Comparison of ENCODE assay signal across 10 cellular contexts in genomic region chr1:8571200-8571984, GRCh38.
A peak's percentile ranks its signal among the peaks of the same experiment; 100 is the strongest.
DNase-seq lines count a peak whose midpoint lies in the region; ATAC-seq, FAIRE-seq and TF ChIP-seq lines count a peak whose summit lies in the region.
"Had no signal": no experiment of that assay in that cellular context is flagged by ENCODE, and none has a peak within 500 bp of the region (broad histone marks: within the 10 kb centered on the region; RNA-seq: fewer than 3 reads in every experiment).

No MANE protein-coding gene starts in this region.

- POLR2A ChIA-PET in CD8-positive, alpha-beta memory T cell (lab: Charles Lee): no interaction called here

- H3K27me3 ChIP-seq in ascending aorta: no peaks in the 10 kb centered on the region
- no peaks in the 10 kb centered on the region for H3K27me3 ChIP-seq in upper lobe of right lung
- H3K27me3 ChIP-seq in CD8-positive, alpha-beta memory T cell (ENCODE audit: insufficient read depth, low read length, poor library complexity, severe bottlenecking): no peaks in the 10 kb centered on the region

- H3K27ac Mint-ChIP-seq in CD8-positive, alpha-beta memory T cell: no peak overlapping the region
- H3K27ac Mint-ChIP-seq in activated naive CD4-positive, alpha-beta T cell treated with anti-CD3 and anti-CD28 coated beads, Interleukin-2, amount 10 ng/mL, durations not matched to agents 7 days and 5 days: no peak overlapping the region
- H3K27ac Mint-ChIP-seq: CD4-positive, CD25-positive, alpha-beta regulatory T cell had no signal

- H3K4me1 ChIP-seq in ascending aorta: peaks cover 0 to 7% of the 10 kb centered on the region in 2 donors
- peaks cover 0 to 17% of the 10 kb centered on the region in 2 donors for H3K4me1 ChIP-seq in kidney (ENCODE audit: control insufficient read depth in 1 of 2, insufficient read depth in 1 of 2, low read depth in 1 of 2, low read length in 2 of 2)
- peaks cover 31% of the 10 kb centered on the region for H3K4me1 ChIP-seq in upper lobe of right lung
- no peaks in the 10 kb centered on the region for H3K4me1 ChIP-seq in CD8-positive, alpha-beta memory T cell (ENCODE audit: insufficient read depth, low read length)

- H3K36me3 ChIP-seq in ascending aorta: no peaks in the 10 kb centered on the region
- H3K36me3 ChIP-seq in kidney (ENCODE audit: control insufficient read depth in 1 of 2, insufficient read depth in 2 of 2, low read length in 2 of 2): no peaks in the 10 kb centered on the region
- no peaks in the 10 kb centered on the region for H3K36me3 ChIP-seq in upper lobe of right lung
- H3K36me3 ChIP-seq in CD8-positive, alpha-beta memory T cell (ENCODE audit: insufficient read depth, low read length): no peaks in the 10 kb centered on the region

- no peaks in the 10 kb centered on the region for H3K9me3 Mint-ChIP-seq in CD8-positive, alpha-beta memory T cell
- H3K9me3 Mint-ChIP-seq in activated naive CD4-positive, alpha-beta T cell treated with anti-CD3 and anti-CD28 coated beads, Interleukin-2, amount 10 ng/mL, durations not matched to agents 7 days and 5 days: no peaks in the 10 kb centered on the region
- H3K9me3 Mint-ChIP-seq: CD4-positive, CD25-positive, alpha-beta regulatory T cell had no signal

- H3K4me3 Mint-ChIP-seq in CD8-positive, alpha-beta memory T cell: no peak overlapping the region
- H3K4me3 Mint-ChIP-seq in activated naive CD4-positive, alpha-beta T cell treated with anti-CD3 and anti-CD28 coated beads, Interleukin-2, amount 10 ng/mL, durations not matched to agents 7 days and 5 days: no peak overlapping the region
- H3K4me3 Mint-ChIP-seq: CD4-positive, CD25-positive, alpha-beta regulatory T cell had no signal

- no peaks in the 10 kb centered on the region for H3K9me3 ChIP-seq in ascending aorta
- no peaks in the 10 kb centered on the region for H3K9me3 ChIP-seq in kidney (ENCODE audit: control insufficient read depth in 1 of 2, low read length in 2 of 2)
- no peaks in the 10 kb centered on the region for H3K9me3 ChIP-seq in upper lobe of right lung
- no peaks in the 10 kb centered on the region for H3K9me3 ChIP-seq in CD8-positive, alpha-beta memory T cell (ENCODE audit: low read length)

- ATAC-seq in upper lobe of right lung: peak; percentile 62

- peak; percentile 36 for DNase-seq in NCI-H748 (lab: John Stamatoyannopoulos, UW; ENCODE audit: unreplicated experiment)
- no peak for DNase-seq in NCI-H748 treated with DMSO at 0.1 percent for 48 hours (lab: John Stamatoyannopoulos, UW)
- no peak for DNase-seq in ascending aorta (ENCODE audit: low spot score in 2 of 2)
- DNase-seq in kidney: no peak
- no peak for DNase-seq in upper lobe of right lung
- DNase-seq in CD8-positive, alpha-beta memory T cell: no peak
- DNase-seq in hippocampal formation (lab: John Stamatoyannopoulos, UW): no peak
- no peak for DNase-seq in activated naive CD4-positive, alpha-beta T cell treated with anti-CD3 and anti-CD28 coated beads, Interleukin-2, amount 10 ng/mL, durations not matched to agents 7 days and 5 days
- DNase-seq: CD4-positive, CD25-positive, alpha-beta regulatory T cell; stimulated activated CD4-positive, alpha-beta T cell treated with anti-CD3 and anti-CD28 coated beads, Interleukin-2, amount 100 ng/mL, for 24 hours had no signal

- CTCF ChIA-PET in CD8-positive, alpha-beta memory T cell (lab: Charles Lee): interaction anchor here (2.9 kb wide), 1 partner anchor 278 kb away, joined by 12 read pairs; no protein-coding TSS in a partner anchor
- CTCF ChIA-PET in activated naive CD4-positive, alpha-beta T cell treated with anti-CD3 and anti-CD28 coated beads, Interleukin-2, amount 10 ng/mL, durations not matched to agents 7 days and 5 days (lab: Charles Lee): interaction anchor here (0.8 to 2.9 kb wide), 4 partner anchors 10 to 155 kb away, joined by 4 to 11 read pairs (median 7); no protein-coding TSS in a partner anchor

- peak; percentile 58 for FAIRE-seq in kidney (lab: Jason Lieb, UNC)

- peak overlapping the region in 1 of 2 donors; percentile 29 for H3K9ac ChIP-seq in kidney (ENCODE audit: low read length in 2 of 2)

- peaks cover 0 to 2% (median 0%) of the 10 kb centered on the region in 3 donors for H3K36me3 Mint-ChIP-seq in CD8-positive, alpha-beta memory T cell
- H3K36me3 Mint-ChIP-seq in activated naive CD4-positive, alpha-beta T cell treated with anti-CD3 and anti-CD28 coated beads, Interleukin-2, amount 10 ng/mL, durations not matched to agents 7 days and 5 days: peaks cover 2% of the 10 kb centered on the region

- H3K27ac ChIP-seq in ascending aorta: peak overlapping the region; percentile 45 to 59
- H3K27ac ChIP-seq in kidney (ENCODE audit: low read depth in 2 of 2, low read length in 2 of 2): no peak overlapping the region
- H3K27ac ChIP-seq in upper lobe of right lung: peak overlapping the region; percentile 52
- no peak overlapping the region for H3K27ac ChIP-seq in CD8-positive, alpha-beta memory T cell (ENCODE audit: low read depth, low read length)

- peak; percentile 50 to 64 (median 56) for TF ChIP-seq CTCF in ascending aorta (IDR thresholded peaks at IDR 0.05)
- TF ChIP-seq CTCF in kidney (IDR thresholded peaks at IDR 0.05; ENCODE audit: borderline replicate concordance, extremely low read depth, insufficient read depth): peak; percentile 31
- TF ChIP-seq CTCF in upper lobe of right lung (IDR thresholded peaks at IDR 0.05): peak; percentile 52

- intact Hi-C loops in ascending aorta (cut with DNase I) (loop anchor here (10.0 kb wide), 1 partner anchor 587 kb away; no protein-coding TSS in a partner anchor), kidney (cut with DNase I) (no loop called here), upper lobe of right lung (cut with DNase I) (no loop called here)

- H3K4me3 ChIP-seq in ascending aorta (peak overlapping the region in 1 of 2 donors; percentile 30), kidney (ENCODE audit: low read length in 2 of 2) (no peak overlapping the region), upper lobe of right lung (no peak overlapping the region)
- H3K4me3 ChIP-seq in CD8-positive, alpha-beta memory T cell (ENCODE audit: low read length): no peak overlapping the region

- peaks cover 0 to 2% (median 0%) of the 10 kb centered on the region in 3 donors for H3K4me1 Mint-ChIP-seq in CD8-positive, alpha-beta memory T cell
- H3K4me1 Mint-ChIP-seq in activated naive CD4-positive, alpha-beta T cell treated with anti-CD3 and anti-CD28 coated beads, Interleukin-2, amount 10 ng/mL, durations not matched to agents 7 days and 5 days: peaks cover 7% of the 10 kb centered on the region

- H3K27me3 Mint-ChIP-seq in CD8-positive, alpha-beta memory T cell: no peaks in the 10 kb centered on the region
- H3K27me3 Mint-ChIP-seq in activated naive CD4-positive, alpha-beta T cell treated with anti-CD3 and anti-CD28 coated beads, Interleukin-2, amount 10 ng/mL, durations not matched to agents 7 days and 5 days: no peaks in the 10 kb centered on the region
- H3K27me3 Mint-ChIP-seq: CD4-positive, CD25-positive, alpha-beta regulatory T cell had no signal

Comparison
In these comparisons a context has a peak if more than half of its experiments do, and no peak if none do; other contexts are left out.
1. H3K27ac ChIP-seq: peak in ascending aorta (2 of 2) and upper lobe of right lung (single experiment); none in kidney (0 of 2) and CD8-positive, alpha-beta memory T cell (single experiment).
2. Peak in every context shown above with its lines, with median percentiles within 50 percentile points of each other: CTCF ChIP-seq.